In the genomic region with DNA sequence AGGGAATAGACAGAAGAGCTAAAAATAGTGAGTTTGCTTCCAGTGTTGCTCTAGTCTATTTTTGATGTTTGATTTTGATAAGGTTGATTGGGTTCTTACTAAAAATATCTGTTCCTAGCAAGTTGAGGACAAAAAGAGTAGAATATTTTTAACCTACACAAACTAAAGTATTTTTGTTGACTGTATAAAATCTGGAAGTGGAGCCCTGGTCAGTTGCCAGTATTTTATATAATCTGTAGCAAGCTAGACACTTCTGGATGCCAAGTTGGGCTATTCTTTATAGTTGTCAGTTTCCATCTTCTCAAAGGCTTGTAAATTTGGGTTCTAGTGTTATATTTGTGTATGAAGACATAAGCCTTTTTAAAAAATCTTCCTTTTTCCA, we compare ENCODE assay signal across 16 cellular contexts. TPM values are rescaled to one million over a fixed set of nuclear protein-coding genes. Genes with fewer than 3 reads are reported as not detected.
A peak's percentile ranks its signal among the peaks of the same experiment; 100 is the strongest.
DNase-seq lines count a peak whose midpoint lies in the region; ATAC-seq, FAIRE-seq and TF ChIP-seq lines count a peak whose summit lies in the region.
"Had no signal": no experiment of that assay in that cellular context is flagged by ENCODE, and none has a peak within 500 bp of the region (broad histone marks: within the 10 kb centered on the region; RNA-seq: fewer than 3 reads in every experiment).

No MANE protein-coding gene starts in this region.

- TF ChIP-seq RAD21 in K562 (CRISPR knock-in tag; conservative IDR thresholded peaks at IDR 0.05 in 1 of 2, IDR thresholded peaks at IDR 0.05 in 1 of 2): no peak

- POLR2A ChIA-PET in K562 (lab: Yijun Ruan, JAX): interaction anchor here (1.0 kb wide), 1 partner anchor 10 kb away, joined by 3 read pairs; no protein-coding TSS in a partner anchor

- in situ Hi-C loops in K562 (cut with MboI): no loop called here

- H3K4me2 ChIP-seq in K562 (ENCODE audit: insufficient read depth, low read length): no peak overlapping the region
- H3K4me2 ChIP-seq in skeletal muscle satellite cell (ENCODE audit: low read length): peak overlapping the region; percentile 51

- H3K4me3 ChIP-seq in K562 (no peak overlapping the region), skeletal muscle satellite cell (ENCODE audit: low read length) (no peak overlapping the region)
- H3K4me3 ChIP-seq: colonic mucosa, GM12878, lower lobe of right lung, pancreas, uterus had no signal

- no peaks in the 10 kb centered on the region for H4K20me1 ChIP-seq in K562 (replicated peaks; ENCODE audit: control insufficient read depth, insufficient read depth, low read length)

- BruUV-seq in K562 (replicated peaks; lab: Mats Ljungman, UMichigan): no TSS peak

- H3K9ac ChIP-seq in K562 (ENCODE audit: insufficient read depth in 1 of 2, low read depth in 2 of 2, low read length in 2 of 2): peak overlapping the region in 1 of 2 experiments; percentile 13; a peak in 1 of 4 replicates
- peak overlapping the region; percentile 64 for H3K9ac ChIP-seq in skeletal muscle satellite cell (ENCODE audit: low read depth, low read length)

- CTCF ChIA-PET in K562 (lab: Yijun Ruan, JAX; ENCODE audit: low intra/inter-chr PET ratio): interaction anchor here (0.5 kb wide), 1 partner anchor 157 kb away, joined by 4 read pairs; no protein-coding TSS in a partner anchor

- intact Hi-C loops in K562 (cut with micrococcal nuclease): no loop called here

- H3K27ac ChIP-seq in K562 (ENCODE audit: extremely low read depth, low read depth, low read length): no peak overlapping the region
- H3K27ac ChIP-seq: colonic mucosa, lower lobe of right lung, uterus had no signal

- H3K9me1 ChIP-seq in K562 (ENCODE audit: control insufficient read depth, insufficient read depth, low read length): no peaks in the 10 kb centered on the region

- no peak for ATAC-seq in K562
- no peak for ATAC-seq in activated CD4-positive, CD25-positive, alpha-beta regulatory T cell treated with anti-CD3 and anti-CD28 coated beads, Interleukin-2, amount 50 U/mL, for 24 hours
- ATAC-seq: lower lobe of right lung had no signal

- TF ChIP-seq CTCF in HFFc6 (IDR thresholded peaks at IDR 0.05): no peak
- TF ChIP-seq CTCF in K562 (IDR thresholded peaks at IDR 0.05 in 2 of 3, conservative IDR thresholded peaks at IDR 0.05 in 1 of 3; ENCODE audit: insufficient read depth in 2 of 3, low read depth in 1 of 3, low read length in 3 of 3): no peak

- H3K36me3 ChIP-seq in K562 (ENCODE audit: control insufficient read depth, insufficient read depth, low read length) (peaks cover 5% of the 10 kb centered on the region; the same call in 1 of the 3 replicates), skeletal muscle satellite cell (ENCODE audit: insufficient read depth, low read length) (peaks cover 5% of the 10 kb centered on the region)
- H3K36me3 ChIP-seq: colonic mucosa, lower lobe of right lung, pancreas, uterus had no signal

- no peak for FAIRE-seq in K562 (lab: Jason Lieb, UNC)
- FAIRE-seq: GM12878, pancreas had no signal

- peaks cover 16% of the 10 kb centered on the region; the same call in 1 of the 3 replicates for H3K79me2 ChIP-seq in K562 (ENCODE audit: control insufficient read depth, insufficient read depth, low read length)

- no peaks in the 10 kb centered on the region for H3K9me3 ChIP-seq in K562 (replicated peaks; ENCODE audit: control insufficient read depth, insufficient read depth, low read depth, low read length)
- no peaks in the 10 kb centered on the region for H3K9me3 ChIP-seq in skeletal muscle satellite cell (replicated peaks; ENCODE audit: low read length)
- H3K9me3 ChIP-seq: colonic mucosa, lower lobe of right lung, pancreas, uterus had no signal

- peak overlapping the region; percentile 85 for H3K27ac Mint-ChIP-seq in HFFc6
- H3K27ac Mint-ChIP-seq in immature natural killer cell: peak overlapping the region in 1 of 6 donors; percentile 21
- H3K27ac Mint-ChIP-seq: activated naive CD8-positive, alpha-beta T cell treated with anti-CD3 and anti-CD28 coated beads, Interleukin-2, amount 10 ng/mL, durations not matched to agents 7 days and 5 days had no signal

- no peak for TF ChIP-seq POLR2A in K562 (conservative IDR thresholded peaks at IDR 0.05)

- no peaks in the 10 kb centered on the region; the same call in none of the 2 replicates for H3K27me3 Mint-ChIP-seq in HFFc6 (ENCODE audit: insufficient read depth)
- no peaks in the 10 kb centered on the region for H3K27me3 Mint-ChIP-seq in immature natural killer cell (ENCODE audit: low read depth in 3 of 3)
- H3K27me3 Mint-ChIP-seq: activated naive CD8-positive, alpha-beta T cell treated with anti-CD3 and anti-CD28 coated beads, Interleukin-2, amount 10 ng/mL, durations not matched to agents 7 days and 5 days had no signal

- H3K36me3 Mint-ChIP-seq in HFFc6 (ENCODE audit: low read depth) (peaks cover 27% of the 10 kb centered on the region), immature natural killer cell (peaks cover 14 to 17% (median 14%) of the 10 kb centered on the region in 3 donors)

- H3K9me3 Mint-ChIP-seq in HFFc6 (no peaks in the 10 kb centered on the region), immature natural killer cell (peaks cover 0 to 2% (median 0%) of the 10 kb centered on the region in 6 donors)

- H3K4me1 ChIP-seq in K562 (replicated peaks in 1 of 2; ENCODE audit: control insufficient read depth in 2 of 2, insufficient read depth in 2 of 2, low read length in 2 of 2) (peaks cover 4 to 45% of the 10 kb centered on the region in 2 experiments; a peak in 4 of 5 replicates), skeletal muscle satellite cell (ENCODE audit: control insufficient read depth, insufficient read depth, low read length) (peaks cover 32% of the 10 kb centered on the region)
- H3K4me1 ChIP-seq: colonic mucosa had no signal

- H3K27me3 ChIP-seq in K562 (ENCODE audit: control insufficient read depth in 2 of 2, insufficient read depth in 2 of 2, low read length in 2 of 2): no peaks in the 10 kb centered on the region
- no peaks in the 10 kb centered on the region for H3K27me3 ChIP-seq in skeletal muscle satellite cell (ENCODE audit: control insufficient read depth, insufficient read depth, low read length)
- H3K27me3 ChIP-seq: colonic mucosa, pancreas, uterus had no signal

- H3K4me1 Mint-ChIP-seq in HFFc6 (ENCODE audit: low read depth): peaks cover 53% of the 10 kb centered on the region
- H3K4me1 Mint-ChIP-seq in immature natural killer cell: peaks cover 21 to 36% of the 10 kb centered on the region in 2 donors

- TF ChIP-seq EP300 in K562 (IDR thresholded peaks at IDR 0.05; ENCODE audit: low read length): no peak

- H3K4me3 Mint-ChIP-seq in HFFc6 (peak overlapping the region; percentile 77), immature natural killer cell (no peak overlapping the region)
- H3K4me3 Mint-ChIP-seq: activated naive CD8-positive, alpha-beta T cell treated with anti-CD3 and anti-CD28 coated beads, Interleukin-2, amount 10 ng/mL, durations not matched to agents 7 days and 5 days had no signal

- H2AFZ ChIP-seq in K562 (ENCODE audit: low read depth, low read length): peak overlapping the region; percentile 74

- DNase-seq in HFFc6: no peak
- DNase-seq in K562 (ENCODE audit: extremely low read depth in 1 of 4, low spot score in 3 of 4): no peak
- DNase-seq in inferior parietal cortex (ENCODE audit: extremely low spot score): peak; percentile 65
- no peak for DNase-seq in immature natural killer cell
- DNase-seq in activated T-cell treated with anti-CD3 and anti-CD28 coated beads for 4 hours: no peak
- DNase-seq in OCI-M2 (lab: John Stamatoyannopoulos, UW; ENCODE audit: unreplicated experiment): no peak
- DNase-seq: activated CD4-positive, alpha-beta T cell treated with anti-CD3 and anti-CD28 coated beads for 1 hour; activated naive CD8-positive, alpha-beta T cell treated with anti-CD3 and anti-CD28 coated beads, Interleukin-2, amount 10 ng/mL, durations not matched to agents 7 days and 5 days; colonic mucosa; lower lobe of right lung; pancreas; stimulated activated CD4-positive, alpha-beta T cell treated with anti-CD3 and anti-CD28 coated beads, Interleukin-4, amount 100 ng/mL, for 1 hour; uterus had no signal

TF ChIP-seq in K562, 482 proteins besides CTCF, POLR2A, EP300 and RAD21:
- no peak for TF ChIP-seq LARP7 (IDR thresholded peaks at IDR 0.05)
- 0 out of 2 replicates have a peak, but pooled peaks have one; percentile 6 for TF ChIP-seq MEF2D (tag; conservative IDR thresholded peaks at IDR 0.05; ENCODE audit: low read depth)

RNA-seq across cellular contexts. Expression of a gene that starts 56.6 kb away (rescaled TPM):
- total RNA-seq in HFFc6 (2021; fragmentation: NEBNext Ultra II Directional; extraction: Animal tissue kit (Norgen Biotek cat#: 25700)): 100 to 1,000 TPM in 3 of 6 experiments, 10 to 100 TPM in 3; 89.1 to 119 (median 99.0) TPM
- total RNA-seq in K562 (2011; cell fraction: chromatin; rRNA removed; ENCODE audit: low replicate concordance): 25.0 and 43.2 TPM in 2 replicates
- 34.5 and 36.0 TPM in 2 replicates for total RNA-seq in K562 (2011; cell fraction: nucleolus; rRNA removed)
- total RNA-seq in K562 (2011; cell fraction: nucleoplasm; rRNA removed): 37.9 and 51.6 TPM in 2 replicates
- total RNA-seq in K562 (2014; rRNA removed) (16.2 and 17.3 TPM in 2 replicates), K562 (2014; rRNA removed; fragmentation: Illumina TruSeq; extraction: Trizol) (25.7 and 30.9 TPM in 2 replicates), K562 (2015; rRNA removed; fragmentation: Illumina TruSeq; extraction: Trizol) (23.1 and 24.5 TPM in 2 replicates), K562 (2021) (21.3 and 23.8 TPM in 2 replicates)
- polyA plus RNA-seq in K562 (2011; rRNA removed) (31.9 and 34.5 TPM in 2 replicates), K562 (2014; fragmentation: Illumina TruSeq; extraction: Trizol) (27.3 and 30.3 TPM in 2 replicates), K562 (2014; fragmentation: Nextera tagmentation; extraction: Ambion mirVana) (10 to 100 TPM in 1 of 2 experiments, 1 to 10 TPM in 1; 9.1 to 10.3 TPM), K562 (2014; rRNA removed) (19.6 and 23.3 TPM in 2 replicates), immature natural killer cell (10 to 100 TPM; 22.0 to 32.4 (median 30.2) TPM)
- polyA plus RNA-seq in K562 (2011; cell fraction: cytosol; rRNA removed): 16.3 and 17.6 TPM in 2 replicates
- polyA plus RNA-seq in K562 (2011; cell fraction: nucleus; rRNA removed): 13.5 and 18.5 TPM in 2 replicates
- polyA plus RNA-seq in K562 (2012): 23.0 and 31.8 TPM in 2 replicates
- polyA minus RNA-seq in K562 (2011; rRNA and poly(A)+ RNA removed): 21.1 and 27.6 TPM in 2 replicates
- polyA minus RNA-seq in K562 (2011; cell fraction: cytosol; rRNA and poly(A)+ RNA removed): 22.3 and 26.4 TPM in 2 replicates
- polyA minus RNA-seq in K562 (2011; cell fraction: nucleus; rRNA and poly(A)+ RNA removed): 19.8 and 24.5 TPM in 2 replicates
- 87.2 and 138 TPM in 2 replicates for total RNA-seq in skeletal muscle satellite cell (2012; rRNA removed)
